ENCODE assay signal across 14 cellular contexts in the genomic region with DNA sequence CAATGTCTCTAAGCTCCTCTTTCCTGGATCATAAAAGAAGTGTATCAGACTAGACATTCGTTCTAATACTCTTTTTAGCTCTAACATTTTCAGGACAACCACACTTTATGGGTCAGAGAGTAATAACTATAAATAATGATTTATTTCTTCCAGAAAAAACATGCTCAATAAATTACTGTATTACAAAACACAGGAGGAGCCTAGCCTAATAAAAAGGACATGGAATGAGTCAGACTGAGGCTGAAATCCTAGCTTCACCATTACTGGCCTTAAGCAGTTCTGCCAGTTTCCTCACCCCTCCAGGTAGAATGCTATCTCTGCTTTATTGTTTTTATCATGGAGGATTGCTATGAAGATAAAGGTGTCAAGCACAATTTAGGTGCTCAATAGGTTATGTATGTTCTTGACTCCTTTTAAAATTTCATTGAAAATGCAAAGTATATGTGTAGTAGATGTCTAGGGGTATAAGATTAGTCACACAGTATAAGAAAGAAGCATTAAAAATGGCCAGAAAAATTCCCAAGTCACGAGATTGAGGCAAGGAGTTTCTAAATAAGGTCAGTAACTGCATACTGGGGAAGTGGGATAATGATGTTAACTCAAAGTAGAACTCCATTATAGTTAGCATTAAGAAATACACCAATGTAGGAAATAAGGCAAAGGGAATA.
DNase-seq lines count a peak whose midpoint lies in the region; ATAC-seq and TF ChIP-seq lines count a peak whose summit lies in the region.
"Had no signal": no experiment of that assay in that cellular context is flagged by ENCODE, and none has a peak within 500 bp of the region (broad histone marks: within the 10 kb centered on the region; RNA-seq: fewer than 3 reads in every experiment).

No MANE protein-coding gene starts in this region.

- peak overlapping the region; percentile 39 for H3K9ac ChIP-seq in PC-3 (ENCODE audit: low read length)
- H3K9ac ChIP-seq: KMS-11 had no signal

- H3K4me2 ChIP-seq in PC-3 (ENCODE audit: low read length), result peak overlapping the region; percentile 46
- H3K4me2 ChIP-seq: KMS-11 had no signal

- ATAC-seq in PC-3, result peak; percentile 93
- ATAC-seq: left ventricle myocardium superior had no signal

- TF ChIP-seq CTCF in PC-3 (conservative IDR thresholded peaks at IDR 0.05; ENCODE audit: low read depth, low read length), result no peak
- no peak for TF ChIP-seq CTCF in epithelial cell of proximal tubule (conservative IDR thresholded peaks at IDR 0.05; ENCODE audit: low read depth, low read length)
- TF ChIP-seq CTCF in osteocyte (IDR thresholded peaks at IDR 0.05), result no peak
- TF ChIP-seq CTCF in dorsolateral prefrontal cortex (IDR thresholded peaks at IDR 0.05 in 54 of 56, conservative IDR thresholded peaks at IDR 0.05 in 2 of 56; ENCODE audit: low read depth in 1 of 56, partially characterized antibody in 56 of 56), result no peak
- no peak for TF ChIP-seq CTCF in endothelial cell (IDR thresholded peaks at IDR 0.05; ENCODE audit: unreplicated experiment)

- H3K4me1 Mint-ChIP-seq in osteocyte (ENCODE audit: unreplicated experiment) (peaks cover 70% of the 10 kb centered on the region), endothelial cell (ENCODE audit: unreplicated experiment) (peaks cover 46% of the 10 kb centered on the region)
- H3K4me1 Mint-ChIP-seq in activated naive CD4-positive, alpha-beta T cell treated with anti-CD3 and anti-CD28 coated beads, Interleukin-2, amount 10 ng/mL, durations not matched to agents 7 days and 5 days, result peaks cover 10% of the 10 kb centered on the region

- intact Hi-C loops in PC-3 (cut with micrococcal nuclease), result loop anchor here (2.0 to 5.0 kb wide), 2 partner anchors 15 to 291 kb away; no protein-coding TSS in a partner anchor
- intact Hi-C loops in dorsolateral prefrontal cortex (cut with DNase I), result no loop called here

- no peaks in the 10 kb centered on the region for H3K79me2 ChIP-seq in PC-3 (ENCODE audit: low read length)

- no peaks in the 10 kb centered on the region for H3K27me3 ChIP-seq in PC-3 (ENCODE audit: low read length)
- H3K27me3 ChIP-seq in dorsolateral prefrontal cortex, result no peaks in the 10 kb centered on the region
- H3K27me3 ChIP-seq: neutrophil had no signal

- no peaks in the 10 kb centered on the region for H3K9me3 Mint-ChIP-seq in osteocyte (ENCODE audit: unreplicated experiment)
- H3K9me3 Mint-ChIP-seq in endothelial cell (ENCODE audit: unreplicated experiment), result no peaks in the 10 kb centered on the region
- no peaks in the 10 kb centered on the region for H3K9me3 Mint-ChIP-seq in activated naive CD4-positive, alpha-beta T cell treated with anti-CD3 and anti-CD28 coated beads, Interleukin-2, amount 10 ng/mL, durations not matched to agents 7 days and 5 days
- H3K9me3 Mint-ChIP-seq: CD8-positive, alpha-beta memory T cell had no signal

- H3K9me2 ChIP-seq in PC-3 (replicated peaks; ENCODE audit: low read length), result no peaks in the 10 kb centered on the region

- no peaks in the 10 kb centered on the region for H3F3A ChIP-seq in PC-3 (ENCODE audit: low read length, unreplicated experiment)

- no peaks in the 10 kb centered on the region for H3K27me3 Mint-ChIP-seq in osteocyte (ENCODE audit: unreplicated experiment)
- peaks cover 2% of the 10 kb centered on the region for H3K27me3 Mint-ChIP-seq in endothelial cell (ENCODE audit: unreplicated experiment)
- no peaks in the 10 kb centered on the region for H3K27me3 Mint-ChIP-seq in activated naive CD4-positive, alpha-beta T cell treated with anti-CD3 and anti-CD28 coated beads, Interleukin-2, amount 10 ng/mL, durations not matched to agents 7 days and 5 days

- H4K20me1 ChIP-seq in PC-3 (ENCODE audit: low read length), result no peaks in the 10 kb centered on the region

- H3K27ac ChIP-seq in PC-3 (ENCODE audit: low read length), result peak overlapping the region; percentile 83
- H3K27ac ChIP-seq in dorsolateral prefrontal cortex, result no peak overlapping the region
- H3K27ac ChIP-seq: KMS-11, neutrophil had no signal

- no peaks in the 10 kb centered on the region for H3K9me3 ChIP-seq in PC-3 (ENCODE audit: low read length)
- H3K9me3 ChIP-seq: neutrophil had no signal

- H3K4me3 ChIP-seq in PC-3 (ENCODE audit: low read length), result peak overlapping the region; percentile 0; the same call in 1 of the 2 replicates
- no peak overlapping the region for H3K4me3 ChIP-seq in epithelial cell of proximal tubule (ENCODE audit: low read depth, low read length)
- no peak overlapping the region for H3K4me3 ChIP-seq in dorsolateral prefrontal cortex

- H3K27ac Mint-ChIP-seq in osteocyte (ENCODE audit: unreplicated experiment), result peak overlapping the region; percentile 13
- no peak overlapping the region for H3K27ac Mint-ChIP-seq in endothelial cell (ENCODE audit: unreplicated experiment)
- no peak overlapping the region for H3K27ac Mint-ChIP-seq in activated naive CD4-positive, alpha-beta T cell treated with anti-CD3 and anti-CD28 coated beads, Interleukin-2, amount 10 ng/mL, durations not matched to agents 7 days and 5 days
- H3K27ac Mint-ChIP-seq: CD8-positive, alpha-beta memory T cell had no signal

- DNase-seq in EL (peak; percentile 75), PC-3 (peak; percentile 90), epithelial cell of proximal tubule (ENCODE audit: low read depth) (peak; percentile 42), osteocyte (ENCODE audit: extremely low spot score, unreplicated experiment) (no peak), dorsolateral prefrontal cortex (no peak), endothelial cell (ENCODE audit: low spot score) (no peak), DMS114 treated with DMSO at 0.1 percent for 48 hours (lab: John Stamatoyannopoulos, UW; ENCODE audit: unreplicated experiment) (no peak)
- no peak for DNase-seq in activated naive CD4-positive, alpha-beta T cell treated with anti-CD3 and anti-CD28 coated beads, Interleukin-2, amount 10 ng/mL, durations not matched to agents 7 days and 5 days
- DNase-seq: activated CD4-positive, alpha-beta T cell treated with anti-CD3 and anti-CD28 coated beads, Interleukin-2, amount 50 U/mL, for 4 hours; CD8-positive, alpha-beta memory T cell; glutamatergic neuron; left ventricle myocardium superior had no signal

- no peaks in the 10 kb centered on the region for H3K36me3 Mint-ChIP-seq in osteocyte (ENCODE audit: unreplicated experiment)
- no peaks in the 10 kb centered on the region for H3K36me3 Mint-ChIP-seq in endothelial cell (ENCODE audit: low read depth, unreplicated experiment)
- H3K36me3 Mint-ChIP-seq in activated naive CD4-positive, alpha-beta T cell treated with anti-CD3 and anti-CD28 coated beads, Interleukin-2, amount 10 ng/mL, durations not matched to agents 7 days and 5 days, result no peaks in the 10 kb centered on the region
- H3K36me3 Mint-ChIP-seq: CD8-positive, alpha-beta memory T cell had no signal

- CTCF ChIA-PET in PC-3 (lab: Charles Lee), result no interaction called here
- CTCF ChIA-PET in activated naive CD4-positive, alpha-beta T cell treated with anti-CD3 and anti-CD28 coated beads, Interleukin-2, amount 10 ng/mL, durations not matched to agents 7 days and 5 days (lab: Charles Lee), result no interaction called here

- no TSS peak for BruUV-seq in PC-3 (replicated peaks; lab: Mats Ljungman, UMichigan)

- H3K4me1 ChIP-seq in PC-3 (ENCODE audit: insufficient read depth, low read length), result peaks cover 74% of the 10 kb centered on the region

- H3K4me3 Mint-ChIP-seq in osteocyte (ENCODE audit: unreplicated experiment) (no peak overlapping the region), endothelial cell (ENCODE audit: unreplicated experiment) (no peak overlapping the region)
- no peak overlapping the region for H3K4me3 Mint-ChIP-seq in activated naive CD4-positive, alpha-beta T cell treated with anti-CD3 and anti-CD28 coated beads, Interleukin-2, amount 10 ng/mL, durations not matched to agents 7 days and 5 days
- H3K4me3 Mint-ChIP-seq: CD8-positive, alpha-beta memory T cell had no signal

- POLR2A ChIA-PET in PC-3 (lab: Charles Lee; ENCODE audit: unreplicated experiment), result no interaction called here

- H2AFZ ChIP-seq in PC-3 (ENCODE audit: low read length), result 0 out of 2 replicates have a peak overlapping the region, but pooled peaks have one; percentile 18

- no peaks in the 10 kb centered on the region for H3K36me3 ChIP-seq in PC-3 (ENCODE audit: low read depth, low read length)
- H3K36me3 ChIP-seq: neutrophil had no signal

Comparison
In these comparisons a context has a peak if more than half of its experiments do, and no peak if none do; other contexts are left out.
1. DNase-seq: peak in EL (single experiment), PC-3 (single experiment) and epithelial cell of proximal tubule (single experiment); none in osteocyte (single experiment), dorsolateral prefrontal cortex (0 of 10), endothelial cell (single experiment), DMS114 treated with DMSO at 0.1 percent for 48 hours (single experiment) and activated naive CD4-positive, alpha-beta T cell treated with anti-CD3 and anti-CD28 coated beads, Interleukin-2, amount 10 ng/mL, durations not matched to agents 7 days and 5 days (single experiment).